Comparison of ENCODE assay signal across 8 cellular contexts in the genomic region with DNA sequence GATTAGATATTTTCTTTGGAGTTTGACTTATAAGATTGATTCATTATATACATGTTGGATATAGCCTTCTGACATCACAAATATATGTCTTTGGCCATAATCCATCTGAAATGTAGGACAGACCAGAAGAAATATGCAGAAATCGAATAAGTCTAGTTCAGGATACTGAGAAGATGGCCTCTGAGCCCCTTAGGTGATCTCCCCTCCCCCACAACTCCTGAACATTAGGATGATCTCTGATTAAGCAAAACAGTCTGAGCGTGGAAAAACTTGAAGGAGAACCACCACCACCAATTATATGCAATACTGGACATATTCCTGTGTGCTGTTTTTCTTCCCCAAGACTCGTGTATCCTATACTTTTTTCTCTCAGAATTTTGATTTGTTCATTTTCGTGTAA. TPM values are rescaled to one million over a fixed set of nuclear protein-coding genes. Genes with fewer than 3 reads are reported as not detected.
DNase-seq lines count a peak whose midpoint lies in the region; ATAC-seq and TF ChIP-seq lines count a peak whose summit lies in the region.

No MANE protein-coding gene starts in this region.

- intact Hi-C loops in left ventricle myocardium inferior (cut with micrococcal nuclease) (no loop called here), left cardiac atrium (cut with DNase I) (no loop called here), upper lobe of right lung (cut with DNase I) (no loop called here)
- intact Hi-C loops in activated CD8-positive, alpha-beta T cell treated with anti-CD3 and anti-CD28 coated beads for 36 hours (cut with micrococcal nuclease): no loop called here

- peak overlapping the region; percentile 98 for H3K27ac ChIP-seq in left ventricle myocardium inferior (replicated peaks)
- peak overlapping the region; percentile 54 for H3K27ac ChIP-seq in iPS-20b (ENCODE audit: low read length)
- peak overlapping the region; percentile 97 for H3K27ac ChIP-seq in upper lobe of right lung

- DNase-seq in left ventricle myocardium inferior (no peak), left cardiac atrium (no peak), upper lobe of right lung (no peak), GDM1 (lab: John Stamatoyannopoulos, UW) (no peak), NCI-H2171 treated with DMSO at 0.1 percent for 48 hours (lab: John Stamatoyannopoulos, UW) (no peak), occipital lobe (lab: John Stamatoyannopoulos, UW) (no peak)
- DNase-seq in activated CD8-positive, alpha-beta T cell treated with anti-CD3 and anti-CD28 coated beads for 36 hours: no peak

- H3K27ac Mint-ChIP-seq in activated CD8-positive, alpha-beta T cell treated with anti-CD3 and anti-CD28 coated beads for 36 hours: peak overlapping the region; percentile 46

- peaks cover 56% of the 10 kb centered on the region for H3K4me1 Mint-ChIP-seq in activated CD8-positive, alpha-beta T cell treated with anti-CD3 and anti-CD28 coated beads for 36 hours (ENCODE audit: low read depth)

- H3K4me3 ChIP-seq in left ventricle myocardium inferior: peak overlapping the region; percentile 80
- peak overlapping the region; percentile 98 for H3K4me3 ChIP-seq in iPS-20b (ENCODE audit: low read length)
- H3K4me3 ChIP-seq in upper lobe of right lung: no peak overlapping the region

- H3K9me3 ChIP-seq in left ventricle myocardium inferior (replicated peaks): no peaks in the 10 kb centered on the region
- no peaks in the 10 kb centered on the region for H3K9me3 ChIP-seq in iPS-20b (ENCODE audit: insufficient read depth, low read depth, low read length)
- H3K9me3 ChIP-seq in upper lobe of right lung: no peaks in the 10 kb centered on the region

- POLR2A ChIA-PET in activated CD8-positive, alpha-beta T cell treated with anti-CD3 and anti-CD28 coated beads for 36 hours (lab: Charles Lee): no interaction called here

- no peak for ATAC-seq in left cardiac atrium
- ATAC-seq in activated CD8-positive, alpha-beta T cell treated with anti-CD3 and anti-CD28 coated beads for 36 hours: no peak
- no peak for ATAC-seq in upper lobe of right lung

- H3K4me1 ChIP-seq in left ventricle myocardium inferior (peaks cover 82% of the 10 kb centered on the region), iPS-20b (ENCODE audit: insufficient read depth, low read length) (peaks cover 48% of the 10 kb centered on the region), upper lobe of right lung (peaks cover 67% of the 10 kb centered on the region)

- no peaks in the 10 kb centered on the region for H3K36me3 ChIP-seq in left ventricle myocardium inferior
- no peaks in the 10 kb centered on the region for H3K36me3 ChIP-seq in iPS-20b (ENCODE audit: insufficient read depth, low read depth, low read length)
- no peaks in the 10 kb centered on the region for H3K36me3 ChIP-seq in upper lobe of right lung

- H3K9me3 Mint-ChIP-seq in activated CD8-positive, alpha-beta T cell treated with anti-CD3 and anti-CD28 coated beads for 36 hours: no peaks in the 10 kb centered on the region

- peaks cover 30% of the 10 kb centered on the region for H3K36me3 Mint-ChIP-seq in activated CD8-positive, alpha-beta T cell treated with anti-CD3 and anti-CD28 coated beads for 36 hours (ENCODE audit: low read depth)

- TF ChIP-seq CTCF in left ventricle myocardium inferior (IDR thresholded peaks at IDR 0.05; ENCODE audit: borderline replicate concordance) (no peak), upper lobe of right lung (IDR thresholded peaks at IDR 0.05) (no peak)
- TF ChIP-seq CTCF in activated CD8-positive, alpha-beta T cell treated with anti-CD3 and anti-CD28 coated beads for 36 hours (IDR thresholded peaks at IDR 0.05): no peak

- H3K27me3 ChIP-seq in left ventricle myocardium inferior (ENCODE audit: low read depth) (no peaks in the 10 kb centered on the region), iPS-20b (ENCODE audit: insufficient read depth, low read length) (no peaks in the 10 kb centered on the region), upper lobe of right lung (no peaks in the 10 kb centered on the region)

- H3K4me3 Mint-ChIP-seq in activated CD8-positive, alpha-beta T cell treated with anti-CD3 and anti-CD28 coated beads for 36 hours: peak overlapping the region; percentile 92

- CTCF ChIA-PET in activated CD8-positive, alpha-beta T cell treated with anti-CD3 and anti-CD28 coated beads for 36 hours (lab: Charles Lee): interaction anchor here (1.4 kb wide), 1 partner anchor 37 kb away, joined by 4 read pairs; no protein-coding TSS in a partner anchor

- no peaks in the 10 kb centered on the region for H3K27me3 Mint-ChIP-seq in activated CD8-positive, alpha-beta T cell treated with anti-CD3 and anti-CD28 coated beads for 36 hours

- peak overlapping the region; percentile 42; the same call in 1 of the 2 replicates for H3K9ac ChIP-seq in iPS-20b (ENCODE audit: low read depth, low read length)

RNA-seq across cellular contexts. Expression of gene SETD5, which starts 3.2 kb away (rescaled TPM):
- total RNA-seq in left ventricle myocardium inferior: 49.9 TPM
- total RNA-seq in left cardiac atrium: 10 to 100 TPM; 53.3 to 74.6 TPM
- total RNA-seq in activated CD8-positive, alpha-beta T cell treated with anti-CD3 and anti-CD28 coated beads for 36 hours: 100 to 1,000 TPM; 118 to 128 TPM
- total RNA-seq in upper lobe of right lung: 124 TPM
- 38.1 TPM for total RNA-seq in occipital lobe

RNA-seq across cellular contexts. Expression of gene THUMPD3, which starts 37.8 kb away (rescaled TPM):
- total RNA-seq in left ventricle myocardium inferior: 57.4 TPM
- 10 to 100 TPM; 42.8 to 48.7 TPM for total RNA-seq in left cardiac atrium
- 10 to 100 TPM; 62.9 to 66.3 TPM for total RNA-seq in activated CD8-positive, alpha-beta T cell treated with anti-CD3 and anti-CD28 coated beads for 36 hours
- total RNA-seq in upper lobe of right lung: 34.8 TPM
- 84.4 TPM for total RNA-seq in occipital lobe
